Comparison of ENCODE assay signal across 8 cellular contexts in genomic region chr1:9717193-9718005, GRCh38.
DNase-seq lines count a peak whose midpoint lies in the region; ATAC-seq, FAIRE-seq and TF ChIP-seq lines count a peak whose summit lies in the region.

No MANE protein-coding gene starts in this region.

- no peaks in the 10 kb centered on the region for H3K9me3 Mint-ChIP-seq in CD8-positive, alpha-beta memory T cell

- no peaks in the 10 kb centered on the region for H3K27me3 ChIP-seq in CD8-positive, alpha-beta memory T cell (ENCODE audit: insufficient read depth, low read length, poor library complexity, severe bottlenecking)

- peak overlapping the region; percentile 89 for H3K4me3 ChIP-seq in CD8-positive, alpha-beta memory T cell (ENCODE audit: low read length)
- peak overlapping the region; percentile 63 to 64 for H3K4me3 ChIP-seq in kidney (ENCODE audit: low read length in 2 of 2)

- CTCF ChIA-PET in CD8-positive, alpha-beta memory T cell (lab: Charles Lee), result interaction anchor here (0.9 to 20.4 kb wide), 11 partner anchors 8 to 128 kb away, joined by 3 to 280 read pairs (median 4); partner anchors contain the start of gene PIK3CD

- peaks cover 0 to 3% of the 10 kb centered on the region in 2 donors for H3K27me3 Mint-ChIP-seq in CD8-positive, alpha-beta memory T cell

- peaks cover 92% of the 10 kb centered on the region for H3K4me1 ChIP-seq in CD8-positive, alpha-beta memory T cell (ENCODE audit: insufficient read depth, low read length)
- H3K4me1 ChIP-seq in kidney (ENCODE audit: control insufficient read depth in 1 of 2, insufficient read depth in 1 of 2, low read depth in 1 of 2, low read length in 2 of 2), result peaks cover 10 to 24% of the 10 kb centered on the region in 2 donors

- H3K9ac ChIP-seq in kidney (ENCODE audit: low read length in 2 of 2), result peak overlapping the region; percentile 17 to 78

- H3K27ac Mint-ChIP-seq in CD8-positive, alpha-beta memory T cell, result peak overlapping the region; percentile 88 to 98 (median 94)

- peaks cover 37 to 79% (median 43%) of the 10 kb centered on the region in 3 donors for H3K4me1 Mint-ChIP-seq in CD8-positive, alpha-beta memory T cell

- H3K9me3 ChIP-seq in CD8-positive, alpha-beta memory T cell (ENCODE audit: low read length), result no peaks in the 10 kb centered on the region
- H3K9me3 ChIP-seq in kidney (ENCODE audit: control insufficient read depth in 1 of 2, low read length in 2 of 2), result no peaks in the 10 kb centered on the region

- in situ Hi-C loops in G401 (cut with HindIII; ENCODE audit: low sequenced_read_pairs), result no loop called here

- intact Hi-C loops in kidney (cut with DNase I), result no loop called here

- ATAC-seq in GM21737 (IDR thresholded peaks at IDR 0.05; ENCODE audit: unreplicated experiment), result peak; percentile 54
- no peak for ATAC-seq in HG03565 (IDR thresholded peaks at IDR 0.05; ENCODE audit: unreplicated experiment)

- POLR2A ChIA-PET in CD8-positive, alpha-beta memory T cell (lab: Charles Lee), result interaction anchor here (0.6 to 5.5 kb wide), 11 partner anchors 9 to 91 kb away, joined by 3 to 98 read pairs (median 5); partner anchors contain the start of gene PIK3CD

- peak overlapping the region; percentile 81 for H3K27ac ChIP-seq in CD8-positive, alpha-beta memory T cell (ENCODE audit: low read depth, low read length)
- H3K27ac ChIP-seq in kidney (ENCODE audit: low read depth in 2 of 2, low read length in 2 of 2), result peak overlapping the region; percentile 78 to 91

- H3K36me3 Mint-ChIP-seq in CD8-positive, alpha-beta memory T cell, result peaks cover 3 to 78% (median 13%) of the 10 kb centered on the region in 3 donors

- TF ChIP-seq CTCF in kidney (IDR thresholded peaks at IDR 0.05; ENCODE audit: borderline replicate concordance, extremely low read depth, insufficient read depth), result no peak

- FAIRE-seq in kidney (lab: Jason Lieb, UNC), result no peak

- peaks cover 41% of the 10 kb centered on the region for H3K36me3 ChIP-seq in CD8-positive, alpha-beta memory T cell (ENCODE audit: insufficient read depth, low read length)
- no peaks in the 10 kb centered on the region for H3K36me3 ChIP-seq in kidney (ENCODE audit: control insufficient read depth in 1 of 2, insufficient read depth in 2 of 2, low read length in 2 of 2)

- H3K4me3 Mint-ChIP-seq in CD8-positive, alpha-beta memory T cell, result peak overlapping the region; percentile 90 to 98 (median 95)

- DNase-seq in CD8-positive, alpha-beta memory T cell, result peak; percentile 80 to 95 (median 91)
- DNase-seq in OCI-M2 (lab: John Stamatoyannopoulos, UW; ENCODE audit: unreplicated experiment) (peak; percentile 34), activated gamma-delta T cell treated with Interleukin-2 at 50 U/mL for 16 hours (peak; percentile 93), kidney (peak; percentile 89), G401 (ENCODE audit: low spot score) (no peak)
- DNase-seq in stimulated activated CD4-positive, alpha-beta T cell treated with anti-CD3 and anti-CD28 coated beads, Interleukin-4, amount 100 ng/mL, for 1 hour, result peak; percentile 76
